18 cellular contexts compared by ENCODE assay signal in the genomic region with DNA sequence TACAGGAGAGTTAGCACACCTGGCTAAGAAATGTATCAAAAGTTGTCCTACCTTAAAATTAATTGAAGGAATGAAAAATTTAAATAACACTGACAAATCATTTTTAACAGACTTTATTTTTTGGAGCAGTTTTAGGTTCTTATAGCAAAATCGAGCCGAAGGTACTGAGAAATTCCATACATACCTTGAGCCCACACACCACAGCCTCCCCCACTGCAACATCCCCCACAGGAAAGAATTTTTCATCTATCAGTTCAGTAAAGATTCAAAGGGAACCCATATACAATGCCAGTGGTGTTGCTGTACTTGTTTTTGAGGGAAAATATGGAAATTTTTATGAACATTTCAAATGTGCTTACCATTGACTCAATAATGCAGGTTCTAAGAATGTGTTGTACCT.
DNase-seq lines count a peak whose midpoint lies in the region; ATAC-seq and TF ChIP-seq lines count a peak whose summit lies in the region.
"Had no signal": no experiment of that assay in that cellular context is flagged by ENCODE, and none has a peak within 500 bp of the region (broad histone marks: within the 10 kb centered on the region; RNA-seq: fewer than 3 reads in every experiment).

No MANE protein-coding gene starts in this region.

- CTCF ChIA-PET in HEK293 (lab: Yijun Ruan, JAX), result no interaction called here

- no peaks in the 10 kb centered on the region for H3K27me3 Mint-ChIP-seq in mesothelial cell of epicardium (ENCODE audit: low read depth)
- H3K27me3 Mint-ChIP-seq in type B pancreatic cell, result no peaks in the 10 kb centered on the region
- H3K27me3 Mint-ChIP-seq in CD14-positive monocyte (ENCODE audit: low read depth in 3 of 3), result peaks cover 0 to 7% (median 5%) of the 10 kb centered on the region in 3 donors

- DNase-seq in choroid plexus epithelial cell (ENCODE audit: low read depth) (peak; percentile 6), mesothelial cell of epicardium (ENCODE audit: low spot score in 2 of 2, unreplicated experiment in 2 of 2) (no peak), type B pancreatic cell (ENCODE audit: extremely low spot score, unreplicated experiment) (no peak), CD14-positive monocyte (ENCODE audit: low spot score) (no peak), HK-2 (ENCODE audit: unreplicated experiment) (no peak)
- DNase-seq: CD8-positive, alpha-beta memory T cell; MV-4-11; NCI-H1417; NCI-H187 treated with DMSO at 0.1 percent for 48 hours; NCI-H2227 treated with DMSO at 0.1 percent for 48 hours; NCI-H510A treated with DMSO at 0.1 percent for 48 hours; NCI-H774; Right ventricle myocardium superior had no signal

- H3K4me3 ChIP-seq in HEK293 (ENCODE audit: low read depth, low read length) (no peak overlapping the region), choroid plexus epithelial cell (ENCODE audit: low read depth, low read length) (no peak overlapping the region)
- H3K4me3 ChIP-seq: K562, SK-N-MC had no signal

- intact Hi-C loops in CD14-positive monocyte (cut with micrococcal nuclease), result no loop called here

- no peak overlapping the region for H3K4me3 Mint-ChIP-seq in mesothelial cell of epicardium
- H3K4me3 Mint-ChIP-seq in type B pancreatic cell, result no peak overlapping the region
- no peak overlapping the region for H3K4me3 Mint-ChIP-seq in CD14-positive monocyte
- H3K4me3 Mint-ChIP-seq: CD8-positive, alpha-beta memory T cell; H9 had no signal

- no peaks in the 10 kb centered on the region for H3K36me3 ChIP-seq in HEK293 (ENCODE audit: control insufficient read depth in 2 of 2, insufficient read depth in 1 of 2, low read length in 2 of 2)

- H3K9me3 ChIP-seq in HEK293 (ENCODE audit: control insufficient read depth, insufficient read depth, low read depth, low read length), result no peaks in the 10 kb centered on the region

- H3K4me1 ChIP-seq in HEK293 (ENCODE audit: control insufficient read depth, insufficient read depth, low read length), result no peaks in the 10 kb centered on the region

- peaks cover 63% of the 10 kb centered on the region for H3K4me1 Mint-ChIP-seq in mesothelial cell of epicardium
- H3K4me1 Mint-ChIP-seq in type B pancreatic cell (ENCODE audit: unreplicated experiment), result peaks cover 45% of the 10 kb centered on the region
- peaks cover 18% of the 10 kb centered on the region for H3K4me1 Mint-ChIP-seq in CD14-positive monocyte
- H3K4me1 Mint-ChIP-seq: CD8-positive, alpha-beta memory T cell had no signal

- no peaks in the 10 kb centered on the region for H3K36me3 Mint-ChIP-seq in mesothelial cell of epicardium
- H3K36me3 Mint-ChIP-seq in type B pancreatic cell, result no peaks in the 10 kb centered on the region
- H3K36me3 Mint-ChIP-seq in CD14-positive monocyte, result no peaks in the 10 kb centered on the region
- H3K36me3 Mint-ChIP-seq: CD8-positive, alpha-beta memory T cell had no signal

- H3K9me3 Mint-ChIP-seq in mesothelial cell of epicardium (peaks cover 8% of the 10 kb centered on the region), type B pancreatic cell (no peaks in the 10 kb centered on the region), CD14-positive monocyte (peaks cover 0 to 15% (median 2%) of the 10 kb centered on the region in 7 donors)

- no peak for ATAC-seq in HG02798 (IDR thresholded peaks at IDR 0.05; ENCODE audit: poor library complexity, unreplicated experiment)
- ATAC-seq: K562 had no signal

- TF ChIP-seq CTCF in HEK293 (tag by site-specific recombination; IDR thresholded peaks at IDR 0.05) (no peak), choroid plexus epithelial cell (conservative IDR thresholded peaks at IDR 0.05; ENCODE audit: low read depth, low read length) (no peak), mesothelial cell of epicardium (IDR thresholded peaks at IDR 0.05; ENCODE audit: unreplicated experiment) (no peak), type B pancreatic cell (conservative IDR thresholded peaks at IDR 0.05) (no peak), CD14-positive monocyte (IDR thresholded peaks at IDR 0.05) (no peak)

- H3K27ac Mint-ChIP-seq in mesothelial cell of epicardium, result peak overlapping the region; percentile 94
- H3K27ac Mint-ChIP-seq in type B pancreatic cell, result peak overlapping the region; percentile 83
- H3K27ac Mint-ChIP-seq in CD14-positive monocyte, result no peak overlapping the region
- H3K27ac Mint-ChIP-seq: CD8-positive, alpha-beta memory T cell; H9 had no signal

- POLR2A ChIA-PET in HEK293 (lab: Yijun Ruan, JAX), result no interaction called here

- no peak overlapping the region for H3K27ac ChIP-seq in HEK293 (ENCODE audit: extremely low read depth, low read depth, low read length)
- H3K27ac ChIP-seq: SK-N-MC had no signal

TF ChIP-seq in HEK293, 187 proteins besides CTCF, POLR2A, EP300 and RAD21:
- no peak for TF ChIP-seq ZNF621 (tag by site-specific recombination; IDR thresholded peaks at IDR 0.05)
- no peak for TF ChIP-seq PRDM1 (tag by site-specific recombination; IDR thresholded peaks at IDR 0.05)
- no peak for TF ChIP-seq ZNF791 (tag by site-specific recombination; IDR thresholded peaks at IDR 0.05)
- 0 out of 2 replicates have a peak, but pooled peaks have one; percentile 13 for TF ChIP-seq EGR2 (tag by site-specific recombination; IDR thresholded peaks at IDR 0.05; ENCODE audit: low read depth)
- TF ChIP-seq ZNF473 (tag by site-specific recombination; IDR thresholded peaks at IDR 0.05), result no peak

Comparison
In these comparisons a context has a peak if more than half of its experiments do, and no peak if none do; other contexts are left out.
1. H3K27ac Mint-ChIP-seq: peak in mesothelial cell of epicardium (single experiment) and type B pancreatic cell (single experiment); none in CD14-positive monocyte (0 of 7).